ENCODE assay signal across 23 cellular contexts in the genomic region with DNA sequence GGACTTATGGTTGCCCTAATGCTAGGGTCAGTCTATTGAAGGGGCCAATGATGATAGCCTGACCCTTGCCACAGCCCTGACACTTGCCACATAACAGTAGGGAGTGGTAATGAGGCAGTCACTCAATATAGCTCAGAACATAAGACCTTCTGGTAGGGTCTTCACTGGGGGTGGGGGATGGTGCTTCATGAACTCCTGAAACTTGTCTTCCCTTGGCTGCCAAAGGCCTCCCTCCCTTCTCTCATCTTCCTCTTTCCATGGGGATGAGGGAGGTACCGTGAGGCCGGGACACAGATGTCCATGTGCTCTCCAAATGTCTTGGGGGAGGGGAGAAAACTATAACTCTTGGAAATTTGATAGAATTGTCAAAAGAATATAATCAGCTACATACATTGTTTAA. TPM values are rescaled to one million over a fixed set of nuclear protein-coding genes. Genes with fewer than 3 reads are reported as not detected.
"Had no signal": no experiment of that assay in that cellular context is flagged by ENCODE, and none has a peak within 500 bp of the region (broad histone marks: within the 10 kb centered on the region; RNA-seq: fewer than 3 reads in every experiment).

No MANE protein-coding gene starts in this region.

- H3K27ac ChIP-seq: esophagus squamous epithelium, gastroesophageal sphincter, upper lobe of left lung had no signal

- H3K4me3 ChIP-seq: body of pancreas, esophagus squamous epithelium, gastroesophageal sphincter, mucosa of descending colon, upper lobe of left lung had no signal

- H3K4me1 ChIP-seq: body of pancreas, gastroesophageal sphincter had no signal

- H3K9me3 ChIP-seq: body of pancreas, esophagus squamous epithelium, gastroesophageal sphincter, mucosa of descending colon, upper lobe of left lung had no signal

- DNase-seq: activated CD4-positive, alpha-beta T cell treated with anti-CD3 and anti-CD28 coated beads, Interleukin-2, amount 10 ng/mL, durations not matched to agents 7 days and 5 days; activated CD8-positive, alpha-beta T cell treated with anti-CD3 and anti-CD28 coated beads, Interleukin-2, amount 10 ng/mL, durations not matched to agents 7 days and 5 days; activated gamma-delta T cell treated with Interleukin-2 at 50 U/mL for 16 hours; anterior cingulate cortex; caudate nucleus; effector memory CD8-positive, alpha-beta T cell; esophagus squamous epithelium; hypothalamus; left cardiac atrium; mesendoderm; naive B cell; occipital lobe; posterior cingulate gyrus; stimulated activated CD4-positive, alpha-beta T cell treated with anti-CD3 and anti-CD28 coated beads, Interleukin-2, amount 100 ng/mL, for 48 hours; stimulated activated CD8-positive, alpha-beta memory T cell treated with anti-CD3 and anti-CD28 coated beads, Interleukin-4, amount 100 ng/mL, for 48 hours; stimulated activated naive B cell treated with anti-CD40 and anti-IgM and Interleukin-4, amounts not matched to agents 10 μg/mL and 1 μg/mL and 100 μg/mL, for 72 hours; T-helper 2 cell had no signal

- H3K36me3 ChIP-seq: esophagus squamous epithelium, gastroesophageal sphincter, upper lobe of left lung had no signal

- ATAC-seq: activated CD4-positive, CD25-positive, alpha-beta regulatory T cell treated with anti-CD3 and anti-CD28 coated beads, Interleukin-2, amount 50 U/mL, for 24 hours; activated CD8-positive, alpha-beta T cell treated with anti-CD3 and anti-CD28 coated beads, Interleukin-2, amount 10 ng/mL, durations not matched to agents 7 days and 5 days; effector memory CD8-positive, alpha-beta T cell; gastroesophageal sphincter; sciatic nerve; stimulated activated naive B cell treated with anti-CD40 and anti-IgM and Interleukin-4, amounts not matched to agents 10 μg/mL and 1 μg/mL and 100 μg/mL, for 72 hours had no signal

- H3K27me3 ChIP-seq: body of pancreas, esophagus squamous epithelium, gastroesophageal sphincter, upper lobe of left lung had no signal

RNA-seq across cellular contexts. Expression of a gene that starts 21.1 kb away (rescaled TPM):
- total RNA-seq: activated CD4-positive, alpha-beta T cell treated with anti-CD3 and anti-CD28 coated beads, Interleukin-2, amount 10 ng/mL, durations not matched to agents 7 days and 5 days; activated CD8-positive, alpha-beta T cell treated with anti-CD3 and anti-CD28 coated beads, Interleukin-2, amount 10 ng/mL, durations not matched to agents 7 days and 5 days had no signal
